In genomic region chr2:88896971-88897370, GRCh38 we compare ENCODE assay signal across 23 cellular contexts.
"Had no signal": no experiment of that assay in that cellular context is flagged by ENCODE, and none has a peak within 500 bp of the region (broad histone marks: within the 10 kb centered on the region; RNA-seq: fewer than 3 reads in every experiment).

No MANE protein-coding gene starts in this region.

- H3K27ac Mint-ChIP-seq: activated CD4-positive, alpha-beta memory T cell treated with anti-CD3 and anti-CD28 coated beads for 36 hours; activated CD4-positive, alpha-beta T cell treated with anti-CD3 and anti-CD28 coated beads, Interleukin-2, amount 10 ng/mL, durations not matched to agents 7 days and 5 days; activated naive CD4-positive, alpha-beta T cell treated with anti-CD3 and anti-CD28 coated beads for 36 hours; activated naive CD8-positive, alpha-beta T cell; activated T-helper 17 cell treated with anti-CD3 and anti-CD28 coated beads, Interleukin-2, amount 50 U/mL, for 72 hours; T-helper 17 cell had no signal

- H3K4me3 ChIP-seq: cardiac muscle cell, MG63 had no signal

- H3K27ac ChIP-seq: brain microvascular endothelial cell, cardiac muscle cell had no signal

- H3K4me3 Mint-ChIP-seq: activated CD4-positive, alpha-beta memory T cell treated with anti-CD3 and anti-CD28 coated beads for 36 hours; activated CD4-positive, alpha-beta T cell treated with anti-CD3 and anti-CD28 coated beads, Interleukin-2, amount 10 ng/mL, durations not matched to agents 7 days and 5 days; activated naive CD4-positive, alpha-beta T cell treated with anti-CD3 and anti-CD28 coated beads for 36 hours; activated naive CD8-positive, alpha-beta T cell; activated T-helper 17 cell treated with anti-CD3 and anti-CD28 coated beads, Interleukin-2, amount 50 U/mL, for 72 hours; T-helper 17 cell had no signal

- ATAC-seq: activated T-helper 17 cell treated with anti-CD3 and anti-CD28 coated beads, Interleukin-2, amount 50 U/mL, for 72 hours; PC-3; T-helper 17 cell had no signal

- H3K4me1 Mint-ChIP-seq: activated CD4-positive, alpha-beta T cell treated with anti-CD3 and anti-CD28 coated beads, Interleukin-2, amount 10 ng/mL, durations not matched to agents 7 days and 5 days; activated T-helper 17 cell treated with anti-CD3 and anti-CD28 coated beads, Interleukin-2, amount 50 U/mL, for 72 hours; T-helper 17 cell had no signal

- H3K9me3 Mint-ChIP-seq: activated CD4-positive, alpha-beta T cell treated with anti-CD3 and anti-CD28 coated beads, Interleukin-2, amount 10 ng/mL, durations not matched to agents 7 days and 5 days; activated T-helper 17 cell treated with anti-CD3 and anti-CD28 coated beads, Interleukin-2, amount 50 U/mL, for 72 hours; IgD-negative memory B cell had no signal

- H3K27me3 Mint-ChIP-seq: IgD-negative memory B cell had no signal

- H3K9me3 ChIP-seq: MG63 had no signal

- DNase-seq: activated CD4-positive, alpha-beta memory T cell treated with anti-CD3 and anti-CD28 coated beads for 36 hours; activated CD4-positive, alpha-beta T cell treated with anti-CD3 and anti-CD28 coated beads, Interleukin-2, amount 10 ng/mL, durations not matched to agents 7 days and 5 days; activated CD4-positive, CD25-positive, alpha-beta regulatory T cell; activated CD8-positive, alpha-beta memory T cell treated with anti-CD3 and anti-CD28 coated beads for 24 hours; activated gamma-delta T cell; activated naive CD4-positive, alpha-beta T cell treated with anti-CD3 and anti-CD28 coated beads for 36 hours; activated T-cell treated with anti-CD3 and anti-CD28 coated beads, Interleukin-2, amount 50 U/mL, for 48 hours; brain microvascular endothelial cell; MG63; NCI-H1105; NCI-H1436; NCI-H187 treated with DMSO at 0.1 percent for 48 hours; NCI-H2107; NCI-H2171 treated with DMSO at 0.1 percent for 48 hours; NCI-H226; PC-3; SHP77 treated with DMSO at 0.1 percent for 48 hours; T-helper 17 cell; T-helper 9 cell had no signal

- H3K36me3 ChIP-seq: brain microvascular endothelial cell, cardiac muscle cell, MG63 had no signal

- H3K27me3 ChIP-seq: brain microvascular endothelial cell, cardiac muscle cell had no signal
